In genomic region chr11:46129133-46129532, GRCh38 we compare ENCODE assay signal across 33 cellular contexts.
"Had no signal": no experiment of that assay in that cellular context is flagged by ENCODE, and none has a peak within 500 bp of the region (broad histone marks: within the 10 kb centered on the region; RNA-seq: fewer than 3 reads in every experiment).

No MANE protein-coding gene starts in this region.

- H3K27ac ChIP-seq: adrenal gland, body of pancreas, brain microvascular endothelial cell, breast epithelium, VCaP had no signal

- H3K27me3 Mint-ChIP-seq: activated B cell treated with CpG ODN at 0.5 μM for 24 hours; activated CD4-positive, alpha-beta memory T cell treated with anti-CD3 and anti-CD28 coated beads for 36 hours; activated CD8-positive, alpha-beta T cell treated with anti-CD3 and anti-CD28 coated beads for 36 hours; activated naive CD8-positive, alpha-beta T cell treated with anti-CD3 and anti-CD28 coated beads for 36 hours; activated T-helper 17 cell treated with anti-CD3 and anti-CD28 coated beads, Interleukin-2, amount 50 U/mL, for 72 hours had no signal

- H3K27me3 ChIP-seq: adrenal gland, body of pancreas, brain microvascular endothelial cell, breast epithelium had no signal

- DNase-seq: activated B cell treated with CpG ODN at 0.5 μM for 24 hours; activated CD4-positive, alpha-beta memory T cell treated with anti-CD3 and anti-CD28 coated beads for 36 hours; activated CD4-positive, alpha-beta T cell treated with anti-CD3 and anti-CD28 coated beads for 4 hours; activated CD4-positive, alpha-beta T cell treated with anti-CD3 and anti-CD28 coated beads, Interleukin-2, amount 10 ng/mL, durations not matched to agents 24 days and 14 days; activated CD4-positive, alpha-beta T cell treated with anti-CD3 and anti-CD28 coated beads, Interleukin-2, amount 50 U/mL, for 1 hour; activated CD4-positive, alpha-beta T cell treated with anti-CD3 and anti-CD28 coated beads, Interleukin-2, amount 50 U/mL, for 4 hours; activated CD4-positive, CD25-positive, alpha-beta regulatory T cell treated with anti-CD3 and anti-CD28 coated beads, Interleukin-2, amount 50 U/mL, for 72 hours; activated CD8-positive, alpha-beta memory T cell treated with anti-CD3 and anti-CD28 coated beads, Interleukin-2, amount 50 U/mL, for 4 hours; activated CD8-positive, alpha-beta T cell treated with anti-CD3 and anti-CD28 coated beads for 36 hours; activated effector memory CD4-positive, alpha-beta T cell treated with anti-CD3 and anti-CD28 coated beads, Interleukin-2, amount 50 U/mL, for 16 hours; activated gamma-delta T cell treated with Interleukin-2 at 50 U/mL for 16 hours; activated naive CD4-positive, alpha-beta T cell; activated naive CD4-positive, alpha-beta T cell treated with anti-CD3 and anti-CD28 coated beads for 36 hours; activated naive CD4-positive, alpha-beta T cell treated with anti-CD3 and anti-CD28 coated beads, Interleukin-2, amount 50 U/mL, for 16 hours; activated naive CD8-positive, alpha-beta T cell treated with anti-CD3 and anti-CD28 coated beads for 36 hours; activated T-cell treated with anti-CD3 and anti-CD28 coated beads for 4 hours; activated T-cell treated with anti-CD3 and anti-CD28 coated beads, Interleukin-2, amount 50 U/mL, for 1 hour; activated T-cell treated with anti-CD3 and anti-CD28 coated beads, Interleukin-2, amount 50 U/mL, for 4 hours; activated T-cell treated with anti-CD3 and anti-CD28 coated beads, Interleukin-2, amount 50 U/mL, for 72 hours; adrenal gland; amniotic stem cell; aorta; body of pancreas; brain microvascular endothelial cell; central memory CD4-positive, alpha-beta T cell; T-helper 2 cell; T-helper 9 cell had no signal

- H3K9me3 Mint-ChIP-seq: activated B cell treated with CpG ODN at 0.5 μM for 24 hours; activated CD4-positive, alpha-beta memory T cell treated with anti-CD3 and anti-CD28 coated beads for 36 hours; activated CD4-positive, alpha-beta T cell treated with anti-CD3 and anti-CD28 coated beads, Interleukin-2, amount 10 ng/mL, durations not matched to agents 24 days and 14 days; activated CD8-positive, alpha-beta T cell treated with anti-CD3 and anti-CD28 coated beads for 36 hours; activated naive CD4-positive, alpha-beta T cell treated with anti-CD3 and anti-CD28 coated beads for 36 hours; activated naive CD4-positive, alpha-beta T cell treated with anti-CD3 and anti-CD28 coated beads, Interleukin-2, amount 50 U/mL, for 72 hours; activated naive CD8-positive, alpha-beta T cell treated with anti-CD3 and anti-CD28 coated beads for 36 hours; activated T-cell treated with anti-CD3 and anti-CD28 coated beads, Interleukin-2, amount 50 U/mL, for 4 hours; activated T-cell treated with anti-CD3 and anti-CD28 coated beads, Interleukin-2, amount 50 U/mL, for 72 hours; activated T-helper 1 cell treated with anti-CD3 and anti-CD28 coated beads, Interleukin-12 subunit alpha, Interleukin-12 subunit beta, Interleukin-2, Interleukin-4 antibody, amounts not matched to agents 30 ng/mL and 10 ng/mL and 1 ng/mL, durations not matched to agents 14 hours and 24 hours and 36 hours; activated T-helper 17 cell treated with anti-CD3 and anti-CD28 coated beads, Interleukin-2, amount 50 U/mL, for 72 hours; T-helper 2 cell treated with Interferon-gamma antibody and Interleukin-4, amounts not matched to agents 5 μg/mL and 100 μg/mL, for 36 hours had no signal

- ATAC-seq: activated CD8-positive, alpha-beta T cell treated with anti-CD3 and anti-CD28 coated beads for 36 hours; activated naive CD4-positive, alpha-beta T cell treated with anti-CD3 and anti-CD28 coated beads, Interleukin-2, amount 50 U/mL, for 72 hours; activated T-cell treated with anti-CD3 and anti-CD28 coated beads, Interleukin-2, amount 50 U/mL, for 4 hours; activated T-cell treated with anti-CD3 and anti-CD28 coated beads, Interleukin-2, amount 50 U/mL, for 72 hours; activated T-helper 17 cell treated with anti-CD3 and anti-CD28 coated beads, Interleukin-2, amount 50 U/mL, for 72 hours; body of pancreas had no signal

- H3K36me3 ChIP-seq: adrenal gland, brain microvascular endothelial cell, breast epithelium had no signal

- H3K27ac Mint-ChIP-seq: activated B cell treated with CpG ODN at 0.5 μM for 24 hours; activated CD4-positive, alpha-beta memory T cell treated with anti-CD3 and anti-CD28 coated beads for 36 hours; activated CD4-positive, alpha-beta T cell treated with anti-CD3 and anti-CD28 coated beads, Interleukin-2, amount 10 ng/mL, durations not matched to agents 24 days and 14 days; activated CD8-positive, alpha-beta T cell treated with anti-CD3 and anti-CD28 coated beads for 36 hours; activated naive CD4-positive, alpha-beta T cell treated with anti-CD3 and anti-CD28 coated beads for 36 hours; activated naive CD4-positive, alpha-beta T cell treated with anti-CD3 and anti-CD28 coated beads, Interleukin-2, amount 50 U/mL, for 72 hours; activated naive CD8-positive, alpha-beta T cell treated with anti-CD3 and anti-CD28 coated beads for 36 hours; activated T-cell treated with anti-CD3 and anti-CD28 coated beads, Interleukin-2, amount 50 U/mL, for 72 hours; activated T-helper 1 cell treated with anti-CD3 and anti-CD28 coated beads, Interleukin-12 subunit alpha, Interleukin-12 subunit beta, Interleukin-2, Interleukin-4 antibody, amounts not matched to agents 30 ng/mL and 10 ng/mL and 1 ng/mL, durations not matched to agents 14 hours and 24 hours and 36 hours; activated T-helper 17 cell treated with anti-CD3 and anti-CD28 coated beads, Interleukin-2, amount 50 U/mL, for 72 hours; T-helper 2 cell treated with Interferon-gamma antibody and Interleukin-4, amounts not matched to agents 5 μg/mL and 100 μg/mL, for 36 hours had no signal

- H3K4me3 Mint-ChIP-seq: activated B cell treated with CpG ODN at 0.5 μM for 24 hours; activated CD4-positive, alpha-beta memory T cell treated with anti-CD3 and anti-CD28 coated beads for 36 hours; activated CD4-positive, alpha-beta T cell treated with anti-CD3 and anti-CD28 coated beads, Interleukin-2, amount 10 ng/mL, durations not matched to agents 24 days and 14 days; activated CD8-positive, alpha-beta T cell treated with anti-CD3 and anti-CD28 coated beads for 36 hours; activated naive CD4-positive, alpha-beta T cell treated with anti-CD3 and anti-CD28 coated beads for 36 hours; activated naive CD8-positive, alpha-beta T cell treated with anti-CD3 and anti-CD28 coated beads for 36 hours; activated T-cell treated with anti-CD3 and anti-CD28 coated beads, Interleukin-2, amount 50 U/mL, for 4 hours; activated T-cell treated with anti-CD3 and anti-CD28 coated beads, Interleukin-2, amount 50 U/mL, for 72 hours; activated T-helper 1 cell treated with anti-CD3 and anti-CD28 coated beads, Interleukin-12 subunit alpha, Interleukin-12 subunit beta, Interleukin-2, Interleukin-4 antibody, amounts not matched to agents 30 ng/mL and 10 ng/mL and 1 ng/mL, durations not matched to agents 14 hours and 24 hours and 36 hours; activated T-helper 17 cell treated with anti-CD3 and anti-CD28 coated beads, Interleukin-2, amount 50 U/mL, for 72 hours; T-helper 2 cell treated with Interferon-gamma antibody and Interleukin-4, amounts not matched to agents 5 μg/mL and 100 μg/mL, for 36 hours had no signal

- H3K4me1 ChIP-seq: adrenal gland, breast epithelium had no signal

- H3K36me3 Mint-ChIP-seq: activated CD4-positive, alpha-beta memory T cell treated with anti-CD3 and anti-CD28 coated beads for 36 hours; activated naive CD4-positive, alpha-beta T cell treated with anti-CD3 and anti-CD28 coated beads, Interleukin-2, amount 50 U/mL, for 72 hours; activated naive CD8-positive, alpha-beta T cell treated with anti-CD3 and anti-CD28 coated beads for 36 hours had no signal

- H3K9me3 ChIP-seq: adrenal gland, body of pancreas, breast epithelium had no signal

- H3K4me3 ChIP-seq: adrenal gland, body of pancreas, breast epithelium had no signal
